In the genomic region with DNA sequence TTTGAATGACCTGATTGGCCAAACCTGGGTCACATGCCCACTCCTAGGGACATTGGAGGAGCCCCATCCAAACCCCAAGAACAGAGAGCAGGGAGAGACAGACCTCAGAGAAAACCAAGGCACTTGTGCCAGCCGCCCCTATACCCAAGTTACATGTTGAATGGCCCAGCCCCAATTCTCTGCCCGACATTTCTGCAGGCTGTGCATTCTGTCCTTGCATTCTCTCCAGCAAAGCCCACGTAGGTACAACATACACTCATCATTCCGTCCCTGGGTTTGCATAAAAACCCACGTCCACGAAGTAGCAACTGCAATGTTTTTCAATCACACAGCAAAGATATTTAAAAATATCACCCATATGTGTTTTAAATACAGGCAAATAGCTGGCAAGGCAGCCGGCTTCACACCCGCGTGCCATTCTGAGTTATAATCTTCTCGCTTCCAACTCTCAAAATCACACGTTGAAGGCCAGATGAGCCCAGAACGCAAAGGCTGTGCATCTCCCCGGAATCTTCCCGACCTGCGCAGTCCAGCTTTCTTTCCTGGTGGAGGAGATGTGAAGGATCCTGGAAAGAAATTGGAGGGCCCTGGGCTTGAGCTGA, we compare ENCODE assay signal across 18 cellular contexts. TPM values are rescaled to one million over a fixed set of nuclear protein-coding genes. Genes with fewer than 3 reads are reported as not detected.
DNase-seq lines count a peak whose midpoint lies in the region; ATAC-seq lines count a peak whose summit lies in the region.
"Had no signal": no experiment of that assay in that cellular context is flagged by ENCODE, and none has a peak within 500 bp of the region (broad histone marks: within the 10 kb centered on the region; RNA-seq: fewer than 3 reads in every experiment).

No MANE protein-coding gene starts in this region.

- intact Hi-C loops in posterior cingulate gyrus (cut with DNase I): no loop called here

- ATAC-seq in T-helper 17 cell (no peak), GM18909 (IDR thresholded peaks at IDR 0.05; ENCODE audit: poor library complexity, unreplicated experiment) (no peak)
- ATAC-seq: CD8-positive, alpha-beta T cell; GM12878; GM23338; HCT116 had no signal

- no peaks in the 10 kb centered on the region for H3K9me3 ChIP-seq in T-helper 17 cell (ENCODE audit: control insufficient read depth, low read length, poor library complexity, severe bottlenecking)

- H3K27ac Mint-ChIP-seq in T-helper 17 cell: no peak overlapping the region
- H3K27ac Mint-ChIP-seq: B cell; CD4-positive, CD25-positive, alpha-beta regulatory T cell; CD8-positive, alpha-beta T cell; GM23338; H9 had no signal

- H3K27me3 Mint-ChIP-seq in T-helper 17 cell: peaks cover 54% of the 10 kb centered on the region

- no peaks in the 10 kb centered on the region for H3K4me1 Mint-ChIP-seq in T-helper 17 cell
- H3K4me1 Mint-ChIP-seq: B cell; CD4-positive, CD25-positive, alpha-beta regulatory T cell had no signal

- peak in 30 of 58 donors; percentile 1 to 87 (median 29) for DNase-seq in anterior cingulate cortex (lab: John Stamatoyannopoulos, UW)
- DNase-seq in inferior parietal cortex (ENCODE audit: extremely low spot score): peak; percentile 47
- DNase-seq in posterior cingulate gyrus: peak in 7 of 10 donors; percentile 36 to 92 (median 66)
- no peak for DNase-seq in T-helper 17 cell
- no peak for DNase-seq in NCI-H2171 (lab: John Stamatoyannopoulos, UW)
- DNase-seq: CD4-positive, CD25-positive, alpha-beta regulatory T cell; CD8-positive, alpha-beta T cell; DMS 273 treated with DMSO at 0.1 percent for 48 hours; DMS79; EL; GDM1; H9 had no signal

- H3K4me3 Mint-ChIP-seq in T-helper 17 cell: no peak overlapping the region
- H3K4me3 Mint-ChIP-seq: B cell; CD4-positive, CD25-positive, alpha-beta regulatory T cell; CD8-positive, alpha-beta T cell; GM23338; H9 had no signal

- H3K36me3 Mint-ChIP-seq in T-helper 17 cell (ENCODE audit: low read depth): peaks cover 2% of the 10 kb centered on the region
- H3K36me3 Mint-ChIP-seq: CD4-positive, CD25-positive, alpha-beta regulatory T cell; CD8-positive, alpha-beta T cell had no signal

RNA-seq across cellular contexts. Expression of gene CUX2, which starts 21.9 kb away (rescaled TPM):
- not detected for total RNA-seq in T-helper 17 cell
- total RNA-seq: A172, B cell had no signal

Comparison
In these comparisons a context has a peak if more than half of its experiments do, and no peak if none do; other contexts are left out.
1. DNase-seq: peak in anterior cingulate cortex (30 of 58), inferior parietal cortex (single experiment) and posterior cingulate gyrus (7 of 10); none in T-helper 17 cell (0 of 3) and NCI-H2171 (single experiment).